27 cellular contexts compared by ENCODE assay signal in the genomic region with DNA sequence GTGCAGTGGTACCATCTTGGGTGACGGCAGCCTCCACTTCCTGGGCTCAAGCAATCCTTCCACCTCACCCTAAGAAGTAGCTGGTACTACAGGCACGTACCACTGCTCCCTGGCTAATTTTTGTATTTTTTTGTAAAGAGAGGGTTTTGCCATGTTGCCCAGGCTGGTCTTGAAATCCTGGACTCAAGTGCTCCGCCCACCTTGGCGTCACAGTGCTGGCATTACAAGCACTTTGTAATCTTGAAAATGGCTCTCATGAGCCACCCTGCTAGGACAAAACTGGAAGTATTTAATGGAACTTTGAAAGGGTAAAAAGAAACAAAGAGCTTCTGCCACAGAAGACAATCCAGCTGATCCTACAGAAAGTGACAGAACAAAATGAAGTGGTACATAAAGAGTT. TPM values are rescaled to one million over a fixed set of nuclear protein-coding genes. Genes with fewer than 3 reads are reported as not detected.
DNase-seq lines count a peak whose midpoint lies in the region; ATAC-seq and TF ChIP-seq lines count a peak whose summit lies in the region.
"Had no signal": no experiment of that assay in that cellular context is flagged by ENCODE, and none has a peak within 500 bp of the region (broad histone marks: within the 10 kb centered on the region; RNA-seq: fewer than 3 reads in every experiment).

No MANE protein-coding gene starts in this region.

- H2AFZ ChIP-seq in GM23248: no peak overlapping the region
- H2AFZ ChIP-seq: hepatocyte had no signal

- no peaks in the 10 kb centered on the region for H3K9me3 Mint-ChIP-seq in activated B cell treated with CpG ODN at 0.5 μM for 24 hours
- H3K9me3 Mint-ChIP-seq: brain; natural killer cell treated with Interleukin-12 subunit alpha and Interleukin-12 subunit beta and Interleukin-15 and Interleukin-18, amount 100 ng/mL, for 72 hours; stimulated activated memory B cell treated with anti-CD40 and anti-IgM and Interleukin-4, amounts not matched to agents 10 μg/mL and 1 μg/mL and 100 μg/mL, for 72 hours had no signal

- peaks cover 16% of the 10 kb centered on the region for H3K4me1 Mint-ChIP-seq in activated B cell treated with CpG ODN at 0.5 μM for 24 hours

- H3K4me2 ChIP-seq in GM23248 (ENCODE audit: unreplicated experiment): no peak overlapping the region
- H3K4me2 ChIP-seq: BLaER1 treated with 17β-estradiol and CSF1 and Interleukin-3, amounts not matched to agents 10 nM and 100 nM; hepatocyte had no signal

- peak overlapping the region; percentile 26 for H3K27ac ChIP-seq in right cardiac atrium (ENCODE audit: low read length)
- no peak overlapping the region for H3K27ac ChIP-seq in heart right ventricle
- H3K27ac ChIP-seq in epithelial cell of prostate: peak overlapping the region; percentile 2
- H3K27ac ChIP-seq in GM23248: no peak overlapping the region
- H3K27ac ChIP-seq: adrenal gland; BLaER1 treated with 17β-estradiol and CSF1 and Interleukin-3, amounts not matched to agents 10 nM and 100 nM; gastroesophageal sphincter; hepatocyte; Peyer's patch had no signal

- CTCF ChIA-PET in activated B cell treated with CpG ODN at 0.5 μM for 24 hours (lab: Charles Lee): interaction anchor here (1.1 to 8.6 kb wide), 3 partner anchors 28 to 59 kb away, joined by 3 to 192 read pairs (median 5); no protein-coding TSS in a partner anchor

- peak overlapping the region; percentile 46 for H3K27ac Mint-ChIP-seq in activated B cell treated with CpG ODN at 0.5 μM for 24 hours
- H3K27ac Mint-ChIP-seq: stimulated activated memory B cell treated with anti-CD40 and anti-IgM and Interleukin-4, amounts not matched to agents 10 μg/mL and 1 μg/mL and 100 μg/mL, for 72 hours had no signal

- H3K79me2 ChIP-seq in GM23248 (ENCODE audit: insufficient read depth): peaks cover 100% of the 10 kb centered on the region

- H3K4me3 Mint-ChIP-seq in activated B cell treated with CpG ODN at 0.5 μM for 24 hours: no peak overlapping the region
- H3K4me3 Mint-ChIP-seq: brain; natural killer cell treated with Interleukin-12 subunit alpha and Interleukin-12 subunit beta and Interleukin-15 and Interleukin-18, amount 100 ng/mL, for 72 hours; stimulated activated memory B cell treated with anti-CD40 and anti-IgM and Interleukin-4, amounts not matched to agents 10 μg/mL and 1 μg/mL and 100 μg/mL, for 72 hours had no signal

- no peaks in the 10 kb centered on the region; the same call in 1 of the 2 replicates for H4K20me1 ChIP-seq in GM23248 (ENCODE audit: insufficient read depth)

- POLR2A ChIA-PET in activated B cell treated with CpG ODN at 0.5 μM for 24 hours (lab: Charles Lee): interaction anchor here (0.6 to 2.5 kb wide), 4 partner anchors 19 to 1573 kb away, joined by 4 to 9 read pairs (median 6); partner anchors contain the start of genes JPT1 and WBP2

- no peaks in the 10 kb centered on the region for H3K27me3 ChIP-seq in right cardiac atrium (ENCODE audit: control insufficient read depth, insufficient read depth)
- no peaks in the 10 kb centered on the region for H3K27me3 ChIP-seq in heart right ventricle
- H3K27me3 ChIP-seq in GM23248 (replicated peaks; ENCODE audit: insufficient read depth): no peaks in the 10 kb centered on the region
- H3K27me3 ChIP-seq: adrenal gland; BLaER1 treated with 17β-estradiol and CSF1 and Interleukin-3, amounts not matched to agents 10 nM and 100 nM; gastroesophageal sphincter; hepatocyte; Peyer's patch; upper lobe of left lung had no signal

- peaks cover 4% of the 10 kb centered on the region; the same call in 1 of the 2 replicates for H3F3A ChIP-seq in GM23248 (ENCODE audit: insufficient read depth)

- no peaks in the 10 kb centered on the region for H3K27me3 Mint-ChIP-seq in activated B cell treated with CpG ODN at 0.5 μM for 24 hours
- H3K27me3 Mint-ChIP-seq: brain; natural killer cell treated with Interleukin-12 subunit alpha and Interleukin-12 subunit beta and Interleukin-15 and Interleukin-18, amount 100 ng/mL, for 72 hours; stimulated activated memory B cell treated with anti-CD40 and anti-IgM and Interleukin-4, amounts not matched to agents 10 μg/mL and 1 μg/mL and 100 μg/mL, for 72 hours had no signal

- intact Hi-C loops in right cardiac atrium (cut with DNase I): loop anchor here in 3 of 4 donors (5.0 to 10.0 kb wide), 3 partner anchors 59 to 109 kb away; no protein-coding TSS in a partner anchor
- intact Hi-C loops in heart right ventricle (cut with DNase I): loop anchor here in 7 of 10 donors (5.0 to 10.0 kb wide), 4 partner anchors 56 to 109 kb away; no protein-coding TSS in a partner anchor
- intact Hi-C loops in activated B cell treated with CpG ODN at 0.5 μM for 24 hours (cut with micrococcal nuclease): no loop called here

- 75% methylated on average over 4 of the region's 4 CpGs for WGBS in right cardiac atrium
- WGBS in heart right ventricle, 2 donors: 85% methylated on average over 4 of the region's 4 CpGs
- WGBS in GM23248 (ENCODE audit: low coverage in 1 of 2, low lambda C conversion rate in 2 of 2, missing lambda C conversion rate in 2 of 2), 2 experiments: 80 to 90% methylated on average over 4 of the region's 4 CpGs

- H3K9me2 ChIP-seq in GM23248 (ENCODE audit: insufficient read depth): no peaks in the 10 kb centered on the region

- H3K9ac ChIP-seq in GM23248: no peak overlapping the region

- H3K36me3 ChIP-seq in heart right ventricle (peaks cover 0 to 100% (median 57%) of the 10 kb centered on the region in 9 donors), GM23248 (ENCODE audit: low read depth) (peaks cover 61% of the 10 kb centered on the region)

- H3K36me3 Mint-ChIP-seq in activated B cell treated with CpG ODN at 0.5 μM for 24 hours (ENCODE audit: low read depth): peaks cover 61% of the 10 kb centered on the region

- in situ Hi-C loops in GM23248 (cut with MboI): no loop called here

- H3K9me3 ChIP-seq in right cardiac atrium (ENCODE audit: control insufficient read depth, low read length) (no peaks in the 10 kb centered on the region), heart right ventricle (no peaks in the 10 kb centered on the region), GM23248 (ENCODE audit: low read depth) (no peaks in the 10 kb centered on the region)
- H3K9me3 ChIP-seq: adrenal gland; BLaER1 treated with 17β-estradiol and CSF1 and Interleukin-3, amounts not matched to agents 10 nM and 100 nM; gastroesophageal sphincter; Peyer's patch; upper lobe of left lung had no signal

- DNase-seq in right cardiac atrium: no peak
- DNase-seq in heart right ventricle: no peak
- no peak for DNase-seq in activated B cell treated with CpG ODN at 0.5 μM for 24 hours
- no peak for DNase-seq in epithelial cell of prostate (ENCODE audit: low read depth, low spot score)
- DNase-seq in GM23248: no peak
- DNase-seq in activated CD8-positive, alpha-beta memory T cell treated with anti-CD3 and anti-CD28 coated beads, Interleukin-2, amount 50 U/mL, for 48 hours: no peak
- DNase-seq: activated CD4-positive, alpha-beta T cell treated with anti-CD3 and anti-CD28 coated beads for 4 hours; cerebellar nuclear complex; DMS79; GDM1; HCEC 1CT; kidney glomerular epithelial cell; NCI-H1417 treated with DMSO at 0.1 percent for 48 hours; NCI-H2081; NCI-H345; NCI-H69; Peyer's patch had no signal

- ATAC-seq in right cardiac atrium: no peak
- ATAC-seq in heart right ventricle: no peak
- no peak for ATAC-seq in activated B cell treated with CpG ODN at 0.5 μM for 24 hours (ENCODE audit: low read depth)
- ATAC-seq in HG03571 (IDR thresholded peaks at IDR 0.05; ENCODE audit: unreplicated experiment): no peak
- ATAC-seq: gastroesophageal sphincter; natural killer cell treated with Interleukin-12 subunit alpha and Interleukin-12 subunit beta and Interleukin-15 and Interleukin-18, amount 100 ng/mL, for 72 hours; stimulated activated memory B cell treated with anti-CD40 and anti-IgM and Interleukin-4, amounts not matched to agents 10 μg/mL and 1 μg/mL and 100 μg/mL, for 72 hours had no signal

- H3K4me3 ChIP-seq in right cardiac atrium (ENCODE audit: low read length) (no peak overlapping the region), heart right ventricle (no peak overlapping the region), GM23248 (no peak overlapping the region)
- H3K4me3 ChIP-seq: adrenal gland; BLaER1 treated with 17β-estradiol and CSF1 and Interleukin-3, amounts not matched to agents 10 nM and 100 nM; gastroesophageal sphincter; hepatocyte; lung; Peyer's patch; upper lobe of left lung had no signal

- H3K4me1 ChIP-seq in right cardiac atrium (ENCODE audit: control insufficient read depth, insufficient read depth, low read length) (no peaks in the 10 kb centered on the region), heart right ventricle (peaks cover 0 to 21% (median 6%) of the 10 kb centered on the region in 9 donors), GM23248 (ENCODE audit: insufficient read depth) (no peaks in the 10 kb centered on the region)
- H3K4me1 ChIP-seq: adrenal gland, Peyer's patch had no signal

- TF ChIP-seq CTCF in heart right ventricle (IDR thresholded peaks at IDR 0.05): no peak
- TF ChIP-seq CTCF in activated B cell treated with CpG ODN at 0.5 μM for 24 hours (IDR thresholded peaks at IDR 0.05): no peak

RNA-seq across cellular contexts. Expression of gene SUMO2, which starts 9.2 kb away (rescaled TPM):
- total RNA-seq in right cardiac atrium: 100 to 1,000 TPM; 249 to 272 (median 257) TPM
- polyA plus RNA-seq in right cardiac atrium: 99.1 TPM
- 100 to 1,000 TPM; 187 to 258 (median 218) TPM for total RNA-seq in heart right ventricle
- polyA plus RNA-seq in heart right ventricle: 10 to 100 TPM; 47.9 to 57.1 TPM
- total RNA-seq in activated B cell treated with CpG ODN at 0.5 μM for 24 hours: 365 and 394 TPM in 2 replicates
- total RNA-seq in GM23248 (2014; rRNA removed; shearing (Covaris generic)): 70.8 and 86.5 TPM in 2 replicates
- 465 and 472 TPM in 2 replicates for polyA plus RNA-seq in GM23248 (2016; fragmentation: Nextera tagmentation; extraction: Ambion mirVana)

RNA-seq across cellular contexts. Expression of gene JPT1, which starts 19.2 kb away (rescaled TPM):
- total RNA-seq in right cardiac atrium (10 to 100 TPM; 11.7 to 22.3 (median 17.9) TPM), heart right ventricle (10 to 100 TPM in 8 of 10 donors, 1 to 10 TPM in 2; 6.7 to 30.0 (median 12.6) TPM), activated B cell treated with CpG ODN at 0.5 μM for 24 hours (70.5 and 72.9 TPM in 2 replicates)
- polyA plus RNA-seq in right cardiac atrium (40.5 TPM), heart right ventricle (10 to 100 TPM; 32.6 to 61.6 TPM), GM23248 (2016; fragmentation: Nextera tagmentation; extraction: Ambion mirVana) (199 TPM in 2 replicates)
- total RNA-seq in GM23248 (2014; rRNA removed; shearing (Covaris generic)): 54.0 and 59.8 TPM in 2 replicates

RNA-seq across cellular contexts. Expression of gene NUP85, which starts 32.0 kb away (rescaled TPM):
- total RNA-seq in right cardiac atrium (10 to 100 TPM; 31.3 to 36.1 (median 34.2) TPM), heart right ventricle (10 to 100 TPM; 16.2 to 28.4 (median 20.4) TPM), activated B cell treated with CpG ODN at 0.5 μM for 24 hours (103 and 107 TPM in 2 replicates)
- polyA plus RNA-seq in right cardiac atrium (16.3 TPM), heart right ventricle (10 to 100 TPM; 31.3 to 39.0 TPM), GM23248 (2016; fragmentation: Nextera tagmentation; extraction: Ambion mirVana) (31.4 and 44.0 TPM in 2 replicates)
- 13.4 and 26.2 TPM in 2 replicates for total RNA-seq in GM23248 (2014; rRNA removed; shearing (Covaris generic))

RNA-seq across cellular contexts. Expression of gene NT5C, which starts 42.0 kb away (rescaled TPM):
- 10 to 100 TPM; 29.1 to 35.9 (median 33.3) TPM for total RNA-seq in right cardiac atrium
- 37.5 TPM for polyA plus RNA-seq in right cardiac atrium
- 10 to 100 TPM; 17.1 to 33.3 (median 21.6) TPM for total RNA-seq in heart right ventricle
- polyA plus RNA-seq in heart right ventricle: 10 to 100 TPM; 50.0 to 71.7 TPM
- 95.0 and 98.2 TPM in 2 replicates for total RNA-seq in activated B cell treated with CpG ODN at 0.5 μM for 24 hours
- total RNA-seq in GM23248 (2014; rRNA removed; shearing (Covaris generic)): 51.5 and 60.8 TPM in 2 replicates
- 66.5 and 67.9 TPM in 2 replicates for polyA plus RNA-seq in GM23248 (2016; fragmentation: Nextera tagmentation; extraction: Ambion mirVana)

Comparison
In these comparisons a context has a peak if more than half of its experiments do, and no peak if none do; other contexts are left out.
1. H3K27ac ChIP-seq: peak in right cardiac atrium (single experiment) and epithelial cell of prostate (single experiment); none in heart right ventricle (0 of 10) and GM23248 (single experiment).